17 cellular contexts compared by ENCODE assay signal in the genomic region with DNA sequence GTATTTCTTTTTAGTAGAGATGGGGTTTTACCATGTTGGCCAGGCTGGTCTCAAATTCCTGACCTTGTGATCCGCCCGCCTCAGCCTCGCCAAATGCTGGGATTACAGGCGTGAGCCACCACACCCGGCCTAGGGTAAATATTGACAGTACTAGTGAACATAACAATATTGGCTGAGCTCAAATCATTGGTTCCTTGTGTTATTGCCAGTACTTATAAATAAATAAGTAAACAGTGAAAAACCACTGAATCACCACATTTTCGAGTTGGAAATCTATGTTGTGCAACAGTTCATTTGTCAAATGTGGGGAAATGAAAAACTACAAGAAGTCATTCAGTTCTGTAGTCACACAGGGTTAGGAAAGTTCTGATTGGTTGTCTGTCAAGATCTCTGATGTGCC. TPM values are rescaled to one million over a fixed set of nuclear protein-coding genes. Genes with fewer than 3 reads are reported as not detected.
"Had no signal": no experiment of that assay in that cellular context is flagged by ENCODE, and none has a peak within 500 bp of the region (broad histone marks: within the 10 kb centered on the region; RNA-seq: fewer than 3 reads in every experiment).

No MANE protein-coding gene starts in this region.

- H3K27me3 ChIP-seq: ovary had no signal

- ATAC-seq: activated CD8-positive, alpha-beta T cell treated with anti-CD3 and anti-CD28 coated beads, Interleukin-2, amount 10 ng/mL, durations not matched to agents 7 days and 5 days; activated naive CD8-positive, alpha-beta T cell treated with anti-CD3 and anti-CD28 coated beads, Interleukin-2, amount 50 U/mL, for 24 hours; stimulated activated naive CD8-positive, alpha-beta T cell treated with anti-CD3 and anti-CD28 coated beads, Interleukin-15, amount 100 ng/mL, for 72 hours had no signal

- H3K4me3 ChIP-seq: left ventricle myocardium inferior, ovary, thoracic aorta had no signal

- H3K36me3 ChIP-seq: ovary had no signal

- H3K9me3 ChIP-seq: left ventricle myocardium inferior, ovary, thoracic aorta had no signal

- H3K4me1 ChIP-seq: left ventricle myocardium inferior had no signal

- DNase-seq: activated CD8-positive, alpha-beta memory T cell treated with anti-CD3 and anti-CD28 coated beads, Interleukin-2, amount 50 U/mL, for 48 hours; activated CD8-positive, alpha-beta T cell treated with anti-CD3 and anti-CD28 coated beads, Interleukin-2, amount 10 ng/mL, durations not matched to agents 7 days and 5 days; activated naive CD4-positive, alpha-beta T cell treated with Interleukin-2 at 50 U/mL for 16 hours; activated naive CD8-positive, alpha-beta T cell treated with anti-CD3 and anti-CD28 coated beads, Interleukin-2, amount 50 U/mL, for 24 hours; central memory CD4-positive, alpha-beta T cell; foreskin fibroblast; islet precursor cell; left ventricle myocardium inferior; mesendoderm; nephron progenitor cell; ovary; stimulated activated CD4-positive, alpha-beta T cell treated with anti-CD3 and anti-CD28 coated beads, Interleukin-15, amount 100 ng/mL, for 24 hours; stimulated activated CD4-positive, alpha-beta T cell treated with anti-CD3 and anti-CD28 coated beads, Interleukin-4, amount 100 ng/mL, for 24 hours; stimulated activated naive CD8-positive, alpha-beta T cell treated with anti-CD3 and anti-CD28 coated beads, Interleukin-15, amount 100 ng/mL, for 72 hours; T-helper 9 cell had no signal

- FAIRE-seq: urothelium cell line had no signal

RNA-seq across cellular contexts. Expression of a gene that starts 29.7 kb away (rescaled TPM):
- total RNA-seq: activated CD8-positive, alpha-beta T cell treated with anti-CD3 and anti-CD28 coated beads, Interleukin-2, amount 10 ng/mL, durations not matched to agents 7 days and 5 days had no signal

RNA-seq across cellular contexts. Expression of a gene that starts 33.3 kb away (rescaled TPM):
- total RNA-seq: activated CD8-positive, alpha-beta T cell treated with anti-CD3 and anti-CD28 coated beads, Interleukin-2, amount 10 ng/mL, durations not matched to agents 7 days and 5 days had no signal
